1 cellular context compared by ENCODE assay signal in genomic region chr22:19659805-19660345, GRCh38.
A peak's percentile ranks its signal among the peaks of the same experiment; 100 is the strongest.
TF ChIP-seq lines count a peak whose summit lies in the region.

No MANE protein-coding gene starts in this region.

TF ChIP-seq in K562, 482 proteins besides CTCF, POLR2A, EP300 and RAD21:
- TF ChIP-seq ZNF347 (CRISPR knock-in tag; IDR thresholded peaks at IDR 0.05; ENCODE audit: low read depth) (no peak), NFE2 (IDR thresholded peaks at IDR 0.05; ENCODE audit: low read depth) (no peak), GABPB1 (CRISPR knock-in tag; IDR thresholded peaks at IDR 0.05) (no peak), SMARCA5 (IDR thresholded peaks at IDR 0.05) (no peak), CBFB (CRISPR knock-in tag; IDR thresholded peaks at IDR 0.05) (0 out of 2 replicates have a peak, but pooled peaks have one; percentile 8), SETDB1 (IDR thresholded peaks at IDR 0.05; ENCODE audit: low read length) (no peak), LARP7 (IDR thresholded peaks at IDR 0.05) (no peak), USF1 (CRISPR knock-in tag; IDR thresholded peaks at IDR 0.05) (peak; percentile 22; the same call in 1 of the 2 replicates), NONO (IDR thresholded peaks at IDR 0.05; ENCODE audit: low read depth in 2 of 2, low read length in 1 of 2) (no peak), RB1 (IDR thresholded peaks at IDR 0.05; ENCODE audit: low read depth) (no peak), SMC3 (conservative IDR thresholded peaks at IDR 0.05; ENCODE audit: insufficient read depth, low read depth, low read length) (no peak), IRF9 (tag; IDR thresholded peaks at IDR 0.05) (no peak), ZNF431 (CRISPR knock-in tag; IDR thresholded peaks at IDR 0.05) (no peak)
